ENCODE assay signal across 1 cellular context in the genomic region with DNA sequence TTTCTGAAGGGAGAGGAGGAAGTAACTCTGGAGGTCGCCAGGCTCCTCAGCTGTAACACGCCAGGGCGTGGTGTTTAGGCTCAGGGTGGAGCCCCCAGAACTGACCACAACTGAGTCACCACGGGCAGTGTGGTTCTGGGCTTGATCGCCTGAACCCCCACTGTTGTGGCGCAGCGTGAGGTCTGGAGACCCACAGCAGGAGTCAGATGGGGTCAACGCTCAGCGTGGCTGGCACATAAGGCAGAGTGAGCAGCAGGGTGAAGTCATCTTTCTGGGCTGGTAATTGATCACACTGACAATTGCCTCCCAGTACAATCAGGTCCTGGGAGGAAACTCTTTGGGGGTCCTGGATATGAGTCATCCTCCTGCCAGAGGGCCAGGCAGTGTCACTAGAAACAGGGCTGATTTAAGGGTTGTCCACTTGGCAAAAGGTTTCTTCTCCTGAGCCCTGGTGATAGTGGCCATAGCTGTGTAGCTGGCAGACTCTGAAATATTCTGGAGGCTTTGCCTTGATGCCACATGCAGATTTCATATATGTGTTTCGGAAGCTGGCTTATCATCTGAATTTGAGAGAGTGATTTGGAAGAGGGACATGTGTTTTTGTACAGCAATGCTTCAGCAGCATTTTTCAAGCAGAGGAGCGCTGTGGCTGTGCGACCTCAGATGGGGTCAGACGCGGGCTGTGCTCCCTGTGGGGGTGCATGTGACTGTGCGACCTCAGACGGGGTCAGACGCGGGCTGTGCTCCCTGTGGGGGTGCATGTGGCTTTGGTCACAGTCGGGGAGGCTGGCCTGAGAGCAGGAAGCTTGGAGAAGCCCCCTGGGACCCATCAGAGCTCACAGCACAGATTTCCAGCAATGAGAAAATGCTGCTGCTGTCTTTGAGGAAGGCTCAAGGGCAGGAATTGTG.
TF ChIP-seq lines count a peak whose summit lies in the region.

No MANE protein-coding gene starts in this region.

TF ChIP-seq in WTC11, 78 proteins besides CTCF, POLR2A, EP300 and RAD21 (continued from another document):
- TF ChIP-seq ZNF532 (CRISPR knock-in tag; IDR thresholded peaks at IDR 0.05; ENCODE audit: borderline replicate concordance) (no peak), JAZF1 (CRISPR knock-in tag; IDR thresholded peaks at IDR 0.05) (no peak), ZNF423 (CRISPR knock-in tag; IDR thresholded peaks at IDR 0.05) (no peak), CREB1 (CRISPR knock-in tag; IDR thresholded peaks at IDR 0.05) (no peak)
- TF ChIP-seq, protein P1, sequence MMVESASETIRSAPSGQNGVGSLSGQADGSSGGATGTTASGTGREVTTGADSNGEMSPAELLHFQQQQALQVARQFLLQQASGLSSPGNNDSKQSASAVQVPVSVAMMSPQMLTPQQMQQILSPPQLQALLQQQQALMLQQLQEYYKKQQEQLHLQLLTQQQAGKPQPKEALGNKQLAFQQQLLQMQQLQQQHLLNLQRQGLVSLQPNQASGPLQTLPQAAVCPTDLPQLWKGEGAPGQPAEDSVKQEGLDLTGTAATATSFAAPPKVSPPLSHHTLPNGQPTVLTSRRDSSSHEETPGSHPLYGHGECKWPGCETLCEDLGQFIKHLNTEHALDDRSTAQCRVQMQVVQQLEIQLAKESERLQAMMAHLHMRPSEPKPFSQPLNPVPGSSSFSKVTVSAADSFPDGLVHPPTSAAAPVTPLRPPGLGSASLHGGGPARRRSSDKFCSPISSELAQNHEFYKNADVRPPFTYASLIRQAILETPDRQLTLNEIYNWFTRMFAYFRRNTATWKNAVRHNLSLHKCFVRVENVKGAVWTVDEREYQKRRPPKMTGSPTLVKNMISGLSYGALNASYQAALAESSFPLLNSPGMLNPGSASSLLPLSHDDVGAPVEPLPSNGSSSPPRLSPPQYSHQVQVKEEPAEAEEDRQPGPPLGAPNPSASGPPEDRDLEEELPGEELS (CRISPR knock-in tag; IDR thresholded peaks at IDR 0.05): no peak
TF ChIP-seq in WTC11: peak in this region for 0.
